In genomic region chr16:8795818-8796217, GRCh38 we compare ENCODE assay signal across 17 cellular contexts. TPM values are rescaled to one million over a fixed set of nuclear protein-coding genes. Genes with fewer than 3 reads are reported as not detected.
A peak's percentile ranks its signal among the peaks of the same experiment; 100 is the strongest.
DNase-seq lines count a peak whose midpoint lies in the region; ATAC-seq and TF ChIP-seq lines count a peak whose summit lies in the region.
"Had no signal": no experiment of that assay in that cellular context is flagged by ENCODE, and none has a peak within 500 bp of the region (broad histone marks: within the 10 kb centered on the region; RNA-seq: fewer than 3 reads in every experiment).

No MANE protein-coding gene starts in this region.

- no peak overlapping the region for H3K27ac Mint-ChIP-seq in activated naive CD4-positive, alpha-beta T cell treated with anti-CD3 and anti-CD28 coated beads for 36 hours
- H3K27ac Mint-ChIP-seq in stimulated activated effector memory CD8-positive, alpha-beta T cell treated with anti-CD3 and anti-CD28 coated beads, Interleukin-12 subunit alpha, Interleukin-12 subunit beta, amount 100 ng/mL, for 72 hours: peak overlapping the region; percentile 48
- H3K27ac Mint-ChIP-seq: endodermal cell had no signal

- H3K36me3 ChIP-seq in NT2/D1 (ENCODE audit: insufficient read depth, insufficient read length, low read length) (peaks cover 45% of the 10 kb centered on the region), breast epithelium (no peaks in the 10 kb centered on the region)
- H3K36me3 ChIP-seq: thyroid gland had no signal

- intact Hi-C loops in activated naive CD4-positive, alpha-beta T cell treated with anti-CD3 and anti-CD28 coated beads for 36 hours (cut with micrococcal nuclease): loop anchor here (2.0 to 5.0 kb wide), 4 partner anchors 85 to 229 kb away; partner anchors contain the start of gene USP7
- intact Hi-C loops in breast epithelium (cut with DNase I; ENCODE audit: low total_unique reads): loop anchor here (10.0 kb wide), 1 partner anchor 121 kb away; the partner anchor contains the start of gene ABAT

- no peaks in the 10 kb centered on the region for H3K9me3 ChIP-seq in NT2/D1 (ENCODE audit: insufficient read depth, low read length)
- H3K9me3 ChIP-seq in breast epithelium: no peaks in the 10 kb centered on the region
- H3K9me3 ChIP-seq: left lung, thyroid gland had no signal

- H3K4me1 Mint-ChIP-seq in activated naive CD4-positive, alpha-beta T cell treated with anti-CD3 and anti-CD28 coated beads for 36 hours (ENCODE audit: low read depth): peaks cover 49% of the 10 kb centered on the region
- peaks cover 31% of the 10 kb centered on the region for H3K4me1 Mint-ChIP-seq in stimulated activated effector memory CD8-positive, alpha-beta T cell treated with anti-CD3 and anti-CD28 coated beads, Interleukin-12 subunit alpha, Interleukin-12 subunit beta, amount 100 ng/mL, for 72 hours

- H3K27ac ChIP-seq in coronary artery (no peak overlapping the region), breast epithelium (no peak overlapping the region)
- H3K27ac ChIP-seq: left lung, thyroid gland had no signal

- no peaks in the 10 kb centered on the region for H3K27me3 Mint-ChIP-seq in activated naive CD4-positive, alpha-beta T cell treated with anti-CD3 and anti-CD28 coated beads for 36 hours (ENCODE audit: low read depth)
- H3K27me3 Mint-ChIP-seq: central memory CD8-positive, alpha-beta T cell; T-helper 17 cell had no signal

- no peak for TF ChIP-seq POLR2A in breast epithelium (IDR thresholded peaks at IDR 0.05)

- DNase-seq in activated naive CD4-positive, alpha-beta T cell treated with anti-CD3 and anti-CD28 coated beads for 36 hours: no peak
- DNase-seq in activated naive CD4-positive, alpha-beta T cell (lab: John Stamatoyannopoulos, UW): no peak
- DNase-seq in NT2/D1 (ENCODE audit: low read depth, low spot score): no peak
- DNase-seq in coronary artery (ENCODE audit: low spot score): no peak
- no peak for DNase-seq in stimulated activated effector memory CD8-positive, alpha-beta T cell treated with anti-CD3 and anti-CD28 coated beads, Interleukin-12 subunit alpha, Interleukin-12 subunit beta, amount 100 ng/mL, for 72 hours (ENCODE audit: low spot score in 2 of 2)
- DNase-seq in NCI-H226: no peak
- no peak for DNase-seq in breast epithelium (ENCODE audit: low spot score in 2 of 2)
- DNase-seq: activated CD4-positive, alpha-beta T cell treated with anti-CD3 and anti-CD28 coated beads, Interleukin-2, amount 50 U/mL, for 1 hour; DMS 273 treated with DMSO at 0.1 percent for 48 hours; endodermal cell; left lung; NCI-H774; retina; T-helper 17 cell; thyroid gland had no signal

- TF ChIP-seq CTCF in coronary artery (IDR thresholded peaks at IDR 0.05) (no peak), breast epithelium (IDR thresholded peaks at IDR 0.05) (no peak)

- H3K9ac ChIP-seq in NT2/D1 (ENCODE audit: insufficient read length, low read depth): peak overlapping the region; percentile 97

- H3K4me3 ChIP-seq in NT2/D1 (ENCODE audit: insufficient read length, low read depth): no peak overlapping the region
- H3K4me3 ChIP-seq in coronary artery: peak overlapping the region; percentile 95
- no peak overlapping the region for H3K4me3 ChIP-seq in breast epithelium
- H3K4me3 ChIP-seq: thyroid gland had no signal

- peaks cover 18% of the 10 kb centered on the region for H3K36me3 Mint-ChIP-seq in activated naive CD4-positive, alpha-beta T cell treated with anti-CD3 and anti-CD28 coated beads for 36 hours (ENCODE audit: low read depth)
- H3K36me3 Mint-ChIP-seq in stimulated activated effector memory CD8-positive, alpha-beta T cell treated with anti-CD3 and anti-CD28 coated beads, Interleukin-12 subunit alpha, Interleukin-12 subunit beta, amount 100 ng/mL, for 72 hours: peaks cover 53% of the 10 kb centered on the region

- CTCF ChIA-PET in activated naive CD4-positive, alpha-beta T cell treated with anti-CD3 and anti-CD28 coated beads for 36 hours (lab: Charles Lee): no interaction called here

- H3K27me3 ChIP-seq in NT2/D1 (ENCODE audit: insufficient read depth, insufficient read length) (no peaks in the 10 kb centered on the region), breast epithelium (no peaks in the 10 kb centered on the region)
- H3K27me3 ChIP-seq: left lung, thyroid gland had no signal

- peak overlapping the region; percentile 95 for H3K4me3 Mint-ChIP-seq in activated naive CD4-positive, alpha-beta T cell treated with anti-CD3 and anti-CD28 coated beads for 36 hours
- peak overlapping the region; percentile 91 for H3K4me3 Mint-ChIP-seq in stimulated activated effector memory CD8-positive, alpha-beta T cell treated with anti-CD3 and anti-CD28 coated beads, Interleukin-12 subunit alpha, Interleukin-12 subunit beta, amount 100 ng/mL, for 72 hours

- no peaks in the 10 kb centered on the region for H3K9me3 Mint-ChIP-seq in activated naive CD4-positive, alpha-beta T cell treated with anti-CD3 and anti-CD28 coated beads for 36 hours
- H3K9me3 Mint-ChIP-seq in stimulated activated effector memory CD8-positive, alpha-beta T cell treated with anti-CD3 and anti-CD28 coated beads, Interleukin-12 subunit alpha, Interleukin-12 subunit beta, amount 100 ng/mL, for 72 hours: no peaks in the 10 kb centered on the region
- H3K9me3 Mint-ChIP-seq: central memory CD8-positive, alpha-beta T cell; endodermal cell had no signal

- peaks cover 5% of the 10 kb centered on the region for H3K4me1 ChIP-seq in NT2/D1 (ENCODE audit: insufficient read depth, insufficient read length)
- peaks cover 0 to 14% of the 10 kb centered on the region in 2 donors for H3K4me1 ChIP-seq in breast epithelium

- ATAC-seq in stimulated activated effector memory CD8-positive, alpha-beta T cell treated with anti-CD3 and anti-CD28 coated beads, Interleukin-12 subunit alpha, Interleukin-12 subunit beta, amount 100 ng/mL, for 72 hours: no peak
- no peak for ATAC-seq in GM18498 (IDR thresholded peaks at IDR 0.05; ENCODE audit: unreplicated experiment)
- ATAC-seq: left lung, T-helper 17 cell had no signal

RNA-seq across cellular contexts. Expression of gene TMEM186, which starts 1.6 kb away (rescaled TPM):
- total RNA-seq in activated naive CD4-positive, alpha-beta T cell treated with anti-CD3 and anti-CD28 coated beads for 36 hours: 10 to 100 TPM; 12.1 to 12.6 TPM
- 1 to 10 TPM; 7.2 to 9.4 (median 7.5) TPM for total RNA-seq in breast epithelium

RNA-seq across cellular contexts. Expression of gene PMM2, which starts 1.8 kb away (rescaled TPM):
- total RNA-seq in activated naive CD4-positive, alpha-beta T cell treated with anti-CD3 and anti-CD28 coated beads for 36 hours: 10 to 100 TPM; 20.1 to 20.8 TPM
- 10 to 100 TPM; 21.4 to 36.4 (median 33.8) TPM for total RNA-seq in breast epithelium
